ENCODE assay signal across 24 cellular contexts in the genomic region with DNA sequence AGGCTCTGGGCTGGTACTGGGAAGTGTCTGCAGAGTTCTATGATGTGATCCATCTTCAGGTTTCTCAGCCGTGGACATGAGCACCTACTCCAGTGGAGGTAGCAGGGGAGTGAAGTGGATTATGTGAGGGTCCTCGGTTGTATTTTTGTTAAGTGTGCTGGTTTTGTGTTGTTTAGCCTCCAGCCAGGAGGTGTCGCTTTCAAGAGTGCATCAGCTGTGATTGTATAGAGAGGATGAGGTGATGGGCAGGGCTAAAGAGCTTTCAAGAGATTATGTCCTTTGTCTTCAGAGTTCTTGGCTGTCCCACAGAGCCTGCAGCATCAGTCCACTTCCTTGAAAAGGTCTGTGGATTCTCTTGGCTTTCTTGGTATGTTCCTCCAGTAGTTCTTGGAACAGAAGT.
"Had no signal": no experiment of that assay in that cellular context is flagged by ENCODE, and none has a peak within 500 bp of the region (broad histone marks: within the 10 kb centered on the region; RNA-seq: fewer than 3 reads in every experiment).

No MANE protein-coding gene starts in this region.

- ATAC-seq: Right ventricle myocardium inferior, SK-N-SH treated with all-trans-retinoic acid at 6 μM for 48 hours, T-helper 17 cell had no signal

- H3K4me3 ChIP-seq: MG63, PC-9, Peyer's patch, SJCRH30 had no signal

- H2AFZ ChIP-seq: PC-9 had no signal

- H3K4me1 Mint-ChIP-seq: T-helper 17 cell had no signal

- H3K27me3 Mint-ChIP-seq: T-helper 17 cell had no signal

- H3K4me3 Mint-ChIP-seq: T-helper 17 cell had no signal

- H3K4me1 ChIP-seq: Peyer's patch, SJCRH30 had no signal

- H3K36me3 ChIP-seq: MG63, Peyer's patch, SJCRH30 had no signal

- H3K4me2 ChIP-seq: PC-9 had no signal

- H3K27ac Mint-ChIP-seq: T-helper 17 cell had no signal

- H3K27me3 ChIP-seq: MG63, Peyer's patch, SJCRH30 had no signal

- H3K27ac ChIP-seq: HL-60, PC-9, Peyer's patch, SJCRH30 had no signal

- H3K9me3 ChIP-seq: MG63, Peyer's patch, SJCRH30 had no signal

- DNase-seq: IMR-90, Karpas-422, KG1, MG63, NCI-H1092 treated with DMSO at 0.1 percent for 48 hours, NCI-H1417, NCI-H1436 treated with DMSO at 0.1 percent for 48 hours, NCI-H1694, NCI-H187 treated with DMSO at 0.1 percent for 48 hours, NCI-H2029 treated with DMSO at 0.1 percent for 48 hours, NCI-H2171 treated with DMSO at 0.1 percent for 48 hours, NCI-H345, NCI-H524, NCI-H69, NCI-H774, PC-9, Peyer's patch, SHP77 treated with DMSO at 0.1 percent for 48 hours, T-helper 1 cell, T-helper 17 cell had no signal
